In genomic region chr15:65993762-65994161, GRCh38 we compare ENCODE assay signal across 9 cellular contexts.
"Had no signal": no experiment of that assay in that cellular context is flagged by ENCODE, and none has a peak within 500 bp of the region (broad histone marks: within the 10 kb centered on the region; RNA-seq: fewer than 3 reads in every experiment).

No MANE protein-coding gene starts in this region.

- H3K9ac ChIP-seq: GM23248 had no signal

- H2AFZ ChIP-seq: GM23248, GM23338 had no signal

- H3K4me3 Mint-ChIP-seq: GM23338, H9, HFFc6 had no signal

- H3K36me3 ChIP-seq: HAP-1 had no signal

- H3K27ac ChIP-seq: GM23248 had no signal

- H3K9me3 ChIP-seq: HAP-1 had no signal

- H3K9me3 Mint-ChIP-seq: GM23338, H9, HFFc6 had no signal

- FAIRE-seq: H54 had no signal

- H3K4me3 ChIP-seq: GM23248, GM23338, HAP-1 had no signal

- H3K4me2 ChIP-seq: GM23338 had no signal

- H3K4me1 ChIP-seq: HAP-1 had no signal

- ATAC-seq: HCT116 had no signal

- H3K27ac Mint-ChIP-seq: GM23338, H9, HFFc6 had no signal

- DNase-seq: GM23248, GOT3, H9, HCEC 1CT, HFFc6 had no signal
